In the genomic region with DNA sequence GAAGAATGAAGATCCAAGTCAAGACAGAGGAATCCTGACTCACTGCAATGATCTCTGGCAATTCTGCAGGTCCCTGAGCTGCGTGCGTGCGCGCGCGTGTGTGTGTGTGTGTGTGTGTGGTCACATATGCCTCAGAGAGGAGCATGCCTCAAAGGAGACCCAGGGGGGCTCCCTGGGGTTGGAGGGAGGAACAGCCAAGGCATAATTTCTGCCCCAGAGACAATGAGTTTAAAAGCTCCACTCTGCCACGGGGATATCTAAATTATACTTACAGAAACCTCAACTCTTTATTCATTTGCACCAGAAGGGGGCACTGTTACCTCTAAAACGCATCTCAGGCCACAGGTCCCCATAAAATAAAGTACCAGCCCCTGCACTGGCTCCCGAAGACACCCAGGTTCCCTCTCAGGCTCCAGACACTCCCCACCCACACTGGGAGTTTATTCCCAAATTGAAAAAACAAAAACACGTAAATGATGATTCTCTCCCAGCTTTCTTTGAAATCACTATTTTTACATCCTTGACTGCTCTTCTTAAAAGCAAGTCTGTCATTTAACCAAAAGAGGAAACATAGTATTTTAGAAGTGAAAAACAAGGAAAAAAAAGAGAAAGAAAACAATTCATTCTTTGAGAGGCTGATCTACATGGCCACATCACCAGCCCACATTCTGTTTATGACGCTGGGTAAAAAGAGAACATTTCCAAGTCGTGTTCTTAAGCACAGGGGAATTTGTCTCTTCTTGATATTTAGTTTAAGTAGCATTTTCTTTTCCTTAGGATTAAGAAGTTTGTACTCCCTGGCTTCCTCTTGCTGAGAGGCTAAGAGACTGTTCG, we compare ENCODE assay signal across 8 cellular contexts.
DNase-seq lines count a peak whose midpoint lies in the region; ATAC-seq and TF ChIP-seq lines count a peak whose summit lies in the region.

No MANE protein-coding gene starts in this region.

- intact Hi-C loops in esophagus squamous epithelium (cut with DNase I) = no loop called here

- TF ChIP-seq POLR2A in esophagus squamous epithelium (IDR thresholded peaks at IDR 0.05) = no peak

- no peaks in the 10 kb centered on the region for H3K36me3 ChIP-seq in esophagus squamous epithelium

- no peaks in the 10 kb centered on the region for H3K9me3 ChIP-seq in esophagus squamous epithelium

- DNase-seq in DMS153 (lab: John Stamatoyannopoulos, UW) (peak; percentile 41), HEK293T (ENCODE audit: extremely low spot score) (peak; percentile 66), RKO (ENCODE audit: low spot score) (peak; percentile 41), esophagus squamous epithelium (lab: John Stamatoyannopoulos, UW) (no peak), myocyte (ENCODE audit: low read depth) (peak; percentile 50), cortex of kidney (lab: John Stamatoyannopoulos, UW) (no peak)
- DNase-seq in stimulated activated naive CD4-positive, alpha-beta T cell (lab: John Stamatoyannopoulos, UW) = no peak

- 33 to 46% methylated on average over 12 to 13 of the region's 13 CpGs for WGBS in esophagus squamous epithelium, 2 donors

- ATAC-seq in GM19395 (IDR thresholded peaks at IDR 0.05; ENCODE audit: unreplicated experiment) = no peak

- peak overlapping the region in 1 of 4 donors; percentile 3 for H3K27ac ChIP-seq in esophagus squamous epithelium

- CTCF ChIA-PET in HEK293T (lab: Yijun Ruan, JAX) = interaction anchor here (0.6 to 1.4 kb wide), 11 partner anchors 19 to 1424 kb away, joined by 3 to 9 read pairs (median 3); a partner anchor contains a TSS

- H3K4me1 ChIP-seq in esophagus squamous epithelium = peaks cover 0 to 12% (median 0%) of the 10 kb centered on the region in 3 donors

- H3K4me3 ChIP-seq in esophagus squamous epithelium = peak overlapping the region in 1 of 4 donors; percentile 25

- POLR2A ChIA-PET in HEK293T (lab: Yijun Ruan, JAX) = interaction anchor here (0.6 kb wide), 1 partner anchor 10 kb away, joined by 3 read pairs; no protein-coding TSS in a partner anchor

- peak; percentile 46 to 60 (median 53) for TF ChIP-seq CTCF in esophagus squamous epithelium (IDR thresholded peaks at IDR 0.05)

- no peaks in the 10 kb centered on the region for H3K27me3 ChIP-seq in esophagus squamous epithelium

TF ChIP-seq in HEK293T, 16 proteins besides CTCF, POLR2A, EP300 and RAD21:
- no peak for TF ChIP-seq ZNF384 (IDR thresholded peaks at IDR 0.05)
- TF ChIP-seq, protein P1, sequence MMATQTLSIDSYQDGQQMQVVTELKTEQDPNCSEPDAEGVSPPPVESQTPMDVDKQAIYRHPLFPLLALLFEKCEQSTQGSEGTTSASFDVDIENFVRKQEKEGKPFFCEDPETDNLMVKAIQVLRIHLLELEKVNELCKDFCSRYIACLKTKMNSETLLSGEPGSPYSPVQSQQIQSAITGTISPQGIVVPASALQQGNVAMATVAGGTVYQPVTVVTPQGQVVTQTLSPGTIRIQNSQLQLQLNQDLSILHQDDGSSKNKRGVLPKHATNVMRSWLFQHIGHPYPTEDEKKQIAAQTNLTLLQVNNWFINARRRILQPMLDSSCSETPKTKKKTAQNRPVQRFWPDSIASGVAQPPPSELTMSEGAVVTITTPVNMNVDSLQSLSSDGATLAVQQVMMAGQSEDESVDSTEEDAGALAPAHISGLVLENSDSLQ (IDR thresholded peaks at IDR 0.05) = no peak
- TF ChIP-seq FOXM1 (IDR thresholded peaks at IDR 0.05; ENCODE audit: borderline replicate concordance) = no peak
- TF ChIP-seq BHLHE40 (IDR thresholded peaks at IDR 0.05; ENCODE audit: borderline replicate concordance) = no peak
- no peak for TF ChIP-seq ELF4 (IDR thresholded peaks at IDR 0.05)
- TF ChIP-seq L3MBTL2 (conservative IDR thresholded peaks at IDR 0.05) = no peak
- no peak for TF ChIP-seq HDGF (IDR thresholded peaks at IDR 0.05; ENCODE audit: borderline replicate concordance)
- TF ChIP-seq NFRKB (IDR thresholded peaks at IDR 0.05) = no peak
- no peak for TF ChIP-seq TARDBP (IDR thresholded peaks at IDR 0.05)
- no peak for TF ChIP-seq FOXA1 (IDR thresholded peaks at IDR 0.05)
- TF ChIP-seq SP1 (IDR thresholded peaks at IDR 0.05) = no peak
- no peak for TF ChIP-seq CTBP1 (IDR thresholded peaks at IDR 0.05; ENCODE audit: borderline replicate concordance)
- no peak for TF ChIP-seq LEF1 (IDR thresholded peaks at IDR 0.05; ENCODE audit: borderline replicate concordance)
- no peak for TF ChIP-seq SUZ12 (IDR thresholded peaks at IDR 0.05)
- no peak for TF ChIP-seq FOXK2 (IDR thresholded peaks at IDR 0.05)
- TF ChIP-seq ARNT (IDR thresholded peaks at IDR 0.05) = no peak

Comparison
In these comparisons a context has a peak if more than half of its experiments do, and no peak if none do; other contexts are left out.
1. DNase-seq: peak in DMS153 (single experiment), HEK293T (single experiment), RKO (single experiment) and myocyte (single experiment); none in esophagus squamous epithelium (single experiment), cortex of kidney (single experiment) and stimulated activated naive CD4-positive, alpha-beta T cell (0 of 6).